In the genomic region with DNA sequence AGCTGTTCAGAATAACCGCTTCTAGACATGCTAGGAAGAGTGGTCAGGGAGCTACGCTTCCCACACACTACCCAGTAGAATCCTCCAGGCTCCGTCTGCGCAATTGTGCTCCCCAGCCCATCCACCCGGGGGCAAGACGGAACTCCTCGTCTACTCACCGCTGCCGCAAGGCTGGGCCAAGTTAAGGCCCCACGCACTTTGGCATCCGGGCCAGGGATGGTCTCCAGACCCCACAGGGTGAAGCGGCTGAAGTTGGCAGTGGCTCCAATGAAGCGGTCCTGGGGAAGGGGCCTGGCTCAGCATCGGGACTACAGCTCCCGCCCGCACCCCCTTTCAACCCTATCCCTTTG, we compare ENCODE assay signal across 8 cellular contexts. TPM values are rescaled to one million over a fixed set of nuclear protein-coding genes. Genes with fewer than 3 reads are reported as not detected.
DNase-seq lines count a peak whose midpoint lies in the region; ATAC-seq and TF ChIP-seq lines count a peak whose summit lies in the region.

No MANE protein-coding gene starts in this region.

- H3K4me1 ChIP-seq in neuronal stem cell (ENCODE audit: control insufficient read depth in 2 of 2, insufficient read depth in 1 of 2, low read depth in 1 of 2, low read length in 2 of 2) = peaks cover 5 to 10% of the 10 kb centered on the region in 2 donors

- H3K9me3 Mint-ChIP-seq in activated B cell treated with CpG ODN at 0.5 μM for 24 hours = no peaks in the 10 kb centered on the region

- H3K4me3 Mint-ChIP-seq in activated B cell treated with CpG ODN at 0.5 μM for 24 hours = peak overlapping the region; percentile 94

- H2BK120ac ChIP-seq in neuronal stem cell (ENCODE audit: low read depth, low read length) = no peak overlapping the region

- no CpG with 5 or more reads among the region's 16 CpGs for WGBS in neuronal stem cell (ENCODE audit: extremely low coverage in 2 of 2, insufficient read length in 2 of 2, insufficient replicate concordance in 1 of 2), 2 donors

- H4K91ac ChIP-seq in neuronal stem cell (ENCODE audit: low read depth, low read length, poor library complexity) = no peak overlapping the region

- H3K36me3 Mint-ChIP-seq in activated B cell treated with CpG ODN at 0.5 μM for 24 hours (ENCODE audit: low read depth) = peaks cover 51% of the 10 kb centered on the region

- POLR2A ChIA-PET in activated B cell treated with CpG ODN at 0.5 μM for 24 hours (lab: Charles Lee) = interaction anchor here (0.5 to 1.8 kb wide), 15 partner anchors 8 to 959 kb away, joined by 3 to 44 read pairs (median 4); a partner anchor contains a TSS

- peaks cover 29% of the 10 kb centered on the region for H3K4me1 Mint-ChIP-seq in activated B cell treated with CpG ODN at 0.5 μM for 24 hours

- no peak overlapping the region for H3K4ac ChIP-seq in neuronal stem cell (ENCODE audit: low read length)

- H2AFZ ChIP-seq in neuronal stem cell (ENCODE audit: low read length) = peak overlapping the region; percentile 94

- no peak overlapping the region for H2BK12ac ChIP-seq in neuronal stem cell (ENCODE audit: low read length)

- no peaks in the 10 kb centered on the region for H3K9me3 ChIP-seq in neuronal stem cell (replicated peaks in 1 of 2; ENCODE audit: control insufficient read depth in 2 of 2, insufficient read depth in 1 of 2, low read depth in 1 of 2, low read length in 2 of 2)

- TF ChIP-seq CTCF in 22Rv1 (IDR thresholded peaks at IDR 0.05) (0 out of 2 replicates have a peak, but pooled peaks have one; percentile 4), activated B cell treated with CpG ODN at 0.5 μM for 24 hours (IDR thresholded peaks at IDR 0.05) (no peak), fibroblast of mammary gland (conservative IDR thresholded peaks at IDR 0.05; ENCODE audit: control insufficient read depth, insufficient read depth, low read depth, low read length) (no peak)

- H3K4me2 ChIP-seq in neuronal stem cell (ENCODE audit: insufficient read depth, low read length, poor library complexity, severe bottlenecking) = peak overlapping the region; percentile 89

- H3K27me3 ChIP-seq in neuronal stem cell (ENCODE audit: control insufficient read depth in 3 of 3, insufficient read depth in 3 of 3, low read depth in 1 of 3, low read length in 3 of 3) = no peaks in the 10 kb centered on the region

- H3K14ac ChIP-seq in neuronal stem cell (ENCODE audit: low read length) = peak overlapping the region; percentile 86

- H3K36me3 ChIP-seq in neuronal stem cell (replicated peaks in 1 of 2; ENCODE audit: control insufficient read depth in 2 of 2, insufficient read depth in 2 of 2, low read length in 2 of 2) = peaks cover 34 to 53% of the 10 kb centered on the region in 2 donors

- ATAC-seq in GM19035 (IDR thresholded peaks at IDR 0.05; ENCODE audit: unreplicated experiment) (peak; percentile 21), activated B cell treated with CpG ODN at 0.5 μM for 24 hours (ENCODE audit: low read depth) (peak; percentile 6)

- H3K27ac ChIP-seq in 22Rv1 (peak overlapping the region; percentile 86), neuronal stem cell (replicated peaks; ENCODE audit: low read length) (no peak overlapping the region)

- peak overlapping the region; percentile 97 for H3K23ac ChIP-seq in neuronal stem cell (ENCODE audit: low read depth, low read length, poor library complexity)

- H3K4me3 ChIP-seq in fibroblast of mammary gland (ENCODE audit: control insufficient read depth, low read depth, low read length) = peak overlapping the region; percentile 69
- H3K4me3 ChIP-seq in neuronal stem cell (ENCODE audit: low read length in 2 of 2) = peak overlapping the region; percentile 92 to 100

- no peaks in the 10 kb centered on the region for H3K27me3 Mint-ChIP-seq in activated B cell treated with CpG ODN at 0.5 μM for 24 hours

- CTCF ChIA-PET in activated B cell treated with CpG ODN at 0.5 μM for 24 hours (lab: Charles Lee) = interaction anchor here (0.7 to 2.0 kb wide), 4 partner anchors 8 to 171 kb away, joined by 3 to 11 read pairs (median 4); a partner anchor contains a TSS

- H2BK5ac ChIP-seq in neuronal stem cell (ENCODE audit: low read length) = peak overlapping the region; percentile 79

- H2AK5ac ChIP-seq in neuronal stem cell (ENCODE audit: low read depth, low read length) = peak overlapping the region; percentile 81

- DNase-seq in HT-29 (ENCODE audit: low spot score) (peak; percentile 47), activated B cell treated with CpG ODN at 0.5 μM for 24 hours (no peak), fibroblast of mammary gland (ENCODE audit: low read depth) (peak; percentile 52), neuronal stem cell (ENCODE audit: low spot score) (no peak), DMS114 treated with DMSO at 0.1 percent for 48 hours (lab: John Stamatoyannopoulos, UW; ENCODE audit: unreplicated experiment) (no peak), KBM-7 (no peak)

- no peak overlapping the region for H2BK15ac ChIP-seq in neuronal stem cell (ENCODE audit: low read length)

- no peak overlapping the region for H4K8ac ChIP-seq in neuronal stem cell (ENCODE audit: low read depth, low read length)

- peaks cover 4% of the 10 kb centered on the region for H3K79me1 ChIP-seq in neuronal stem cell (ENCODE audit: low read depth, low read length)

- H3K27ac Mint-ChIP-seq in activated B cell treated with CpG ODN at 0.5 μM for 24 hours = peak overlapping the region; percentile 78

- H3K9ac ChIP-seq in neuronal stem cell (ENCODE audit: low read depth, low read length, poor library complexity) = peak overlapping the region; percentile 99

- peak overlapping the region; percentile 100 for H3K18ac ChIP-seq in neuronal stem cell (ENCODE audit: low read length)

- in situ Hi-C loops in KBM-7 (cut with MboI; ENCODE audit: low pct_unique_long_range_greater_than_20kb, low sequenced_read_pairs) = no loop called here

- intact Hi-C loops in activated B cell treated with CpG ODN at 0.5 μM for 24 hours (cut with micrococcal nuclease) = loop anchor here (1.0 to 2.0 kb wide), 2 partner anchors 8 to 61 kb away; a partner anchor contains a TSS

RNA-seq across cellular contexts. Expression of a gene that starts 0.7 kb away (rescaled TPM):
- 47.3 and 71.2 TPM in 2 replicates for total RNA-seq in HT-29 (2014; rRNA removed; shearing (Covaris generic))
- total RNA-seq in activated B cell treated with CpG ODN at 0.5 μM for 24 hours = 85.3 and 91.4 TPM in 2 replicates
- polyA plus RNA-seq in neuronal stem cell (2013, experiment 1 of 2) = 26.2 TPM
- polyA plus RNA-seq in neuronal stem cell (2013, experiment 2 of 2) = 27.9 TPM

RNA-seq across cellular contexts. Expression of a gene that starts 7.8 kb away (rescaled TPM):
- 106 and 112 TPM in 2 replicates for total RNA-seq in HT-29 (2014; rRNA removed; shearing (Covaris generic))
- 108 and 120 TPM in 2 replicates for total RNA-seq in activated B cell treated with CpG ODN at 0.5 μM for 24 hours
- 30.4 TPM for polyA plus RNA-seq in neuronal stem cell (2013, experiment 1 of 2)
- polyA plus RNA-seq in neuronal stem cell (2013, experiment 2 of 2) = 28.5 TPM

RNA-seq across cellular contexts. Expression of a gene that starts 57.1 kb away (rescaled TPM):
- 87.3 and 112 TPM in 2 replicates for total RNA-seq in HT-29 (2014; rRNA removed; shearing (Covaris generic))
- total RNA-seq in activated B cell treated with CpG ODN at 0.5 μM for 24 hours = 110 and 119 TPM in 2 replicates
- polyA plus RNA-seq in neuronal stem cell (2013, experiment 1 of 2) = 26.0 TPM
- polyA plus RNA-seq in neuronal stem cell (2013, experiment 2 of 2) = 24.2 TPM

Comparison
In these comparisons a context has a peak if more than half of its experiments do, and no peak if none do; other contexts are left out.
1. DNase-seq: peak in HT-29 (single experiment) and fibroblast of mammary gland (single experiment); none in activated B cell treated with CpG ODN at 0.5 μM for 24 hours (single experiment), neuronal stem cell (single experiment), DMS114 treated with DMSO at 0.1 percent for 48 hours (single experiment) and KBM-7 (single experiment).